In genomic region chr5:58136416-58136815, GRCh38 we compare ENCODE assay signal across 22 cellular contexts.
"Had no signal": no experiment of that assay in that cellular context is flagged by ENCODE, and none has a peak within 500 bp of the region (broad histone marks: within the 10 kb centered on the region; RNA-seq: fewer than 3 reads in every experiment).

No MANE protein-coding gene starts in this region.

- H3K36me3 ChIP-seq: gastrocnemius medialis, lower lobe of right lung, neutrophil, right atrium auricular region, spleen, tibial nerve, upper lobe of right lung, uterus had no signal

- H3K9me3 Mint-ChIP-seq: naive B cell; stimulated activated memory B cell treated with anti-CD40 and anti-IgM and Interleukin-4, amounts not matched to agents 10 μg/mL and 1 μg/mL and 100 μg/mL, for 72 hours had no signal

- H3K27me3 Mint-ChIP-seq: naive B cell; progenitor cell of endocrine pancreas; stimulated activated memory B cell treated with anti-CD40 and anti-IgM and Interleukin-4, amounts not matched to agents 10 μg/mL and 1 μg/mL and 100 μg/mL, for 72 hours had no signal

- H3K79me2 ChIP-seq: parathyroid adenoma had no signal

- H3K9ac ChIP-seq: parathyroid adenoma had no signal

- H3K27ac Mint-ChIP-seq: naive B cell; progenitor cell of endocrine pancreas; stimulated activated memory B cell treated with anti-CD40 and anti-IgM and Interleukin-4, amounts not matched to agents 10 μg/mL and 1 μg/mL and 100 μg/mL, for 72 hours had no signal

- H3K36me3 Mint-ChIP-seq: naive B cell; stimulated activated memory B cell treated with anti-CD40 and anti-IgM and Interleukin-4, amounts not matched to agents 10 μg/mL and 1 μg/mL and 100 μg/mL, for 72 hours had no signal

- H2AFZ ChIP-seq: parathyroid adenoma had no signal

- H3K4me1 Mint-ChIP-seq: naive B cell; stimulated activated memory B cell treated with anti-CD40 and anti-IgM and Interleukin-4, amounts not matched to agents 10 μg/mL and 1 μg/mL and 100 μg/mL, for 72 hours had no signal

- H3K27me3 ChIP-seq: dorsolateral prefrontal cortex, gastrocnemius medialis, neutrophil, right atrium auricular region, spleen, testis, tibial nerve, upper lobe of right lung, uterus had no signal

- H3K27ac ChIP-seq: dorsolateral prefrontal cortex, gastrocnemius medialis, lower lobe of right lung, neutrophil, parathyroid adenoma, right atrium auricular region, spleen, testis, tibial nerve, upper lobe of right lung, uterus had no signal

- H3K4me1 ChIP-seq: parathyroid adenoma, spleen, testis, upper lobe of right lung, uterus had no signal

- DNase-seq: dorsolateral prefrontal cortex; effector CD4-positive, alpha-beta T cell; gastrocnemius medialis; head of caudate nucleus; left ventricle myocardium superior; lower lobe of right lung; naive B cell; spleen; stimulated activated CD4-positive, alpha-beta T cell treated with anti-CD3 and anti-CD28 coated beads, Interleukin-4, amount 100 ng/mL, for 4 hours; stimulated activated naive CD8-positive, alpha-beta T cell treated with anti-CD3 and anti-CD28 coated beads, Interleukin-15, Interleukin-2, amounts not matched to agents 100 U/mL and 50 U/mL, for 24 hours; substantia nigra; testis; upper lobe of right lung; uterus had no signal

- ATAC-seq: gastrocnemius medialis; left ventricle myocardium superior; lower lobe of right lung; sciatic nerve; stimulated activated memory B cell treated with anti-CD40 and anti-IgM and Interleukin-4, amounts not matched to agents 10 μg/mL and 1 μg/mL and 100 μg/mL, for 72 hours; stimulated activated naive CD8-positive, alpha-beta T cell treated with anti-CD3 and anti-CD28 coated beads, Interleukin-15, Interleukin-2, amounts not matched to agents 100 U/mL and 50 U/mL, for 24 hours; upper lobe of right lung had no signal

- H3K4me3 ChIP-seq: dorsolateral prefrontal cortex, gastrocnemius medialis, lower lobe of right lung, right atrium auricular region, skin epidermis, spleen, testis, tibial nerve, upper lobe of right lung, uterus had no signal

- H3K9me3 ChIP-seq: gastrocnemius medialis, lower lobe of right lung, neutrophil, right atrium auricular region, spleen, testis, tibial nerve, upper lobe of right lung, uterus had no signal

- H3K4me3 Mint-ChIP-seq: naive B cell; stimulated activated memory B cell treated with anti-CD40 and anti-IgM and Interleukin-4, amounts not matched to agents 10 μg/mL and 1 μg/mL and 100 μg/mL, for 72 hours had no signal
